7 cellular contexts compared by ENCODE assay signal in the genomic region with DNA sequence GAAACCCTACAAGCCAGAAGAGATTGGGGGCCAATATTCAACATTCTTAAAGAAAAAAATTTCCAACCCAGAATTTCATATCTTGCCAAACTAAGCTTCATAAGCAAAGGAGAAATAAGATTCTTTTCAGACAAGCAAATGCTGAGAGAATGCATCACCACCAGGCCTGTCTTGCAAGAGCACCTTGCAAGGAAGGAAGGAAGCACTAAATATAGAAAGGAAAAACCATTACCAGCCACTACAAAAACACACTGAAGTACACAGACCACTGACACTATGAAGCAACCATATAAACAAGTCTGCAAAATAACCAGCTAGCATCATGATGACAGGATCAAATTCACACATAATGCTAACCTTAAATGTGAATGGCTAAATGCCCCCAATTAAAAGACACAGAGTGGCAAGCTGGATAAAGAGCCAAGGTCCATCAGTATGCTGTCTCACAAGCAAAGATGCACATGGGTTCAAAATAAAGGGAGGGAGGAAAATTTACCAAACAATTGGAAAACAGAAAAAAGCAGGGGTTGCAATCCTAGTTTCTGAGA. TPM values are rescaled to one million over a fixed set of nuclear protein-coding genes. Genes with fewer than 3 reads are reported as not detected.
"Had no signal": no experiment of that assay in that cellular context is flagged by ENCODE, and none has a peak within 500 bp of the region (broad histone marks: within the 10 kb centered on the region; RNA-seq: fewer than 3 reads in every experiment).

No MANE protein-coding gene starts in this region.

RNA-seq across cellular contexts. Expression of gene SPINT4, which starts 5.9 kb away (rescaled TPM):
- polyA plus RNA-seq: immature natural killer cell; liver; mammary epithelial cell; naive thymus-derived CD4-positive, alpha-beta T cell; neural cell; ovary; smooth muscle cell had no signal

RNA-seq across cellular contexts. Expression of gene WFDC10B, which starts 11.4 kb away (rescaled TPM):
- polyA plus RNA-seq: immature natural killer cell; liver; mammary epithelial cell; naive thymus-derived CD4-positive, alpha-beta T cell; neural cell; smooth muscle cell had no signal

RNA-seq across cellular contexts. Expression of gene WFDC13, which starts 14.4 kb away (rescaled TPM):
- polyA plus RNA-seq: immature natural killer cell; liver; mammary epithelial cell; naive thymus-derived CD4-positive, alpha-beta T cell; neural cell; ovary; smooth muscle cell had no signal

RNA-seq across cellular contexts. Expression of gene WFDC11, which starts 46.2 kb away (rescaled TPM):
- polyA plus RNA-seq: immature natural killer cell; liver; mammary epithelial cell; naive thymus-derived CD4-positive, alpha-beta T cell; neural cell; ovary; smooth muscle cell had no signal
